ENCODE assay signal across 36 cellular contexts in genomic region chr2:2671826-2672225, GRCh38.
"Had no signal": no experiment of that assay in that cellular context is flagged by ENCODE, and none has a peak within 500 bp of the region (broad histone marks: within the 10 kb centered on the region; RNA-seq: fewer than 3 reads in every experiment).

No MANE protein-coding gene starts in this region.

- ATAC-seq: activated CD8-positive, alpha-beta T cell treated with anti-CD3 and anti-CD28 coated beads for 36 hours; activated naive CD4-positive, alpha-beta T cell treated with anti-CD3 and anti-CD28 coated beads, Interleukin-2, amount 50 U/mL, for 72 hours; activated T-cell treated with anti-CD3 and anti-CD28 coated beads, Interleukin-2, amount 50 U/mL, for 4 hours; activated T-cell treated with anti-CD3 and anti-CD28 coated beads, Interleukin-2, amount 50 U/mL, for 72 hours; activated T-helper 17 cell treated with anti-CD3 and anti-CD28 coated beads, Interleukin-2, amount 50 U/mL, for 72 hours; body of pancreas had no signal

- H3K4me1 ChIP-seq: adrenal gland, body of pancreas, breast epithelium had no signal

- H3K27ac Mint-ChIP-seq: activated B cell treated with CpG ODN at 0.5 μM for 24 hours; activated CD4-positive, alpha-beta memory T cell treated with anti-CD3 and anti-CD28 coated beads for 36 hours; activated CD4-positive, alpha-beta T cell treated with anti-CD3 and anti-CD28 coated beads, Interleukin-2, amount 10 ng/mL, durations not matched to agents 24 days and 14 days; activated CD8-positive, alpha-beta T cell treated with anti-CD3 and anti-CD28 coated beads for 36 hours; activated naive CD4-positive, alpha-beta T cell treated with anti-CD3 and anti-CD28 coated beads for 36 hours; activated naive CD4-positive, alpha-beta T cell treated with anti-CD3 and anti-CD28 coated beads, Interleukin-2, amount 50 U/mL, for 72 hours; activated naive CD8-positive, alpha-beta T cell treated with anti-CD3 and anti-CD28 coated beads for 36 hours; activated T-cell treated with anti-CD3 and anti-CD28 coated beads, Interleukin-2, amount 50 U/mL, for 72 hours; activated T-helper 1 cell treated with anti-CD3 and anti-CD28 coated beads, Interleukin-12 subunit alpha, Interleukin-12 subunit beta, Interleukin-2, Interleukin-4 antibody, amounts not matched to agents 30 ng/mL and 10 ng/mL and 1 ng/mL, durations not matched to agents 14 hours and 24 hours and 36 hours; activated T-helper 17 cell treated with anti-CD3 and anti-CD28 coated beads, Interleukin-2, amount 50 U/mL, for 72 hours; T-helper 1 cell treated with Interleukin-12 subunit alpha and Interleukin-12 subunit beta and Interleukin-4 antibody, amounts not matched to agents 30 μg/mL and 1 μg/mL, for 36 hours; T-helper 2 cell treated with Interferon-gamma antibody and Interleukin-4, amounts not matched to agents 5 μg/mL and 100 μg/mL, for 36 hours had no signal

- H3K27me3 Mint-ChIP-seq: activated B cell treated with CpG ODN at 0.5 μM for 24 hours; activated CD4-positive, alpha-beta T cell treated with anti-CD3 and anti-CD28 coated beads, Interleukin-2, amount 10 ng/mL, durations not matched to agents 24 days and 14 days; activated CD8-positive, alpha-beta T cell treated with anti-CD3 and anti-CD28 coated beads for 36 hours; activated naive CD8-positive, alpha-beta T cell treated with anti-CD3 and anti-CD28 coated beads for 36 hours had no signal

- H3K4me3 Mint-ChIP-seq: activated B cell treated with CpG ODN at 0.5 μM for 24 hours; activated CD4-positive, alpha-beta memory T cell treated with anti-CD3 and anti-CD28 coated beads for 36 hours; activated CD4-positive, alpha-beta T cell treated with anti-CD3 and anti-CD28 coated beads, Interleukin-2, amount 10 ng/mL, durations not matched to agents 24 days and 14 days; activated CD8-positive, alpha-beta T cell treated with anti-CD3 and anti-CD28 coated beads for 36 hours; activated naive CD4-positive, alpha-beta T cell treated with anti-CD3 and anti-CD28 coated beads for 36 hours; activated naive CD8-positive, alpha-beta T cell treated with anti-CD3 and anti-CD28 coated beads for 36 hours; activated T-cell treated with anti-CD3 and anti-CD28 coated beads, Interleukin-2, amount 50 U/mL, for 4 hours; activated T-cell treated with anti-CD3 and anti-CD28 coated beads, Interleukin-2, amount 50 U/mL, for 72 hours; activated T-helper 1 cell treated with anti-CD3 and anti-CD28 coated beads, Interleukin-12 subunit alpha, Interleukin-12 subunit beta, Interleukin-2, Interleukin-4 antibody, amounts not matched to agents 30 ng/mL and 10 ng/mL and 1 ng/mL, durations not matched to agents 14 hours and 24 hours and 36 hours; activated T-helper 17 cell treated with anti-CD3 and anti-CD28 coated beads, Interleukin-2, amount 50 U/mL, for 72 hours; T-helper 1 cell treated with Interleukin-12 subunit alpha and Interleukin-12 subunit beta and Interleukin-4 antibody, amounts not matched to agents 30 μg/mL and 1 μg/mL, for 36 hours; T-helper 2 cell treated with Interferon-gamma antibody and Interleukin-4, amounts not matched to agents 5 μg/mL and 100 μg/mL, for 36 hours had no signal

- H3K36me3 Mint-ChIP-seq: activated CD4-positive, alpha-beta memory T cell treated with anti-CD3 and anti-CD28 coated beads for 36 hours; activated naive CD4-positive, alpha-beta T cell treated with anti-CD3 and anti-CD28 coated beads, Interleukin-2, amount 50 U/mL, for 72 hours; activated naive CD8-positive, alpha-beta T cell treated with anti-CD3 and anti-CD28 coated beads for 36 hours had no signal

- H3K9me3 Mint-ChIP-seq: activated B cell treated with CpG ODN at 0.5 μM for 24 hours; activated CD4-positive, alpha-beta memory T cell treated with anti-CD3 and anti-CD28 coated beads for 36 hours; activated CD4-positive, alpha-beta T cell treated with anti-CD3 and anti-CD28 coated beads, Interleukin-2, amount 10 ng/mL, durations not matched to agents 24 days and 14 days; activated CD8-positive, alpha-beta T cell treated with anti-CD3 and anti-CD28 coated beads for 36 hours; activated naive CD4-positive, alpha-beta T cell treated with anti-CD3 and anti-CD28 coated beads for 36 hours; activated naive CD4-positive, alpha-beta T cell treated with anti-CD3 and anti-CD28 coated beads, Interleukin-2, amount 50 U/mL, for 72 hours; activated naive CD8-positive, alpha-beta T cell treated with anti-CD3 and anti-CD28 coated beads for 36 hours; activated T-cell treated with anti-CD3 and anti-CD28 coated beads, Interleukin-2, amount 50 U/mL, for 4 hours; activated T-helper 1 cell treated with anti-CD3 and anti-CD28 coated beads, Interleukin-12 subunit alpha, Interleukin-12 subunit beta, Interleukin-2, Interleukin-4 antibody, amounts not matched to agents 30 ng/mL and 10 ng/mL and 1 ng/mL, durations not matched to agents 14 hours and 24 hours and 36 hours; T-helper 1 cell treated with Interleukin-12 subunit alpha and Interleukin-12 subunit beta and Interleukin-4 antibody, amounts not matched to agents 30 μg/mL and 1 μg/mL, for 36 hours; T-helper 2 cell treated with Interferon-gamma antibody and Interleukin-4, amounts not matched to agents 5 μg/mL and 100 μg/mL, for 36 hours had no signal

- H3K9me3 ChIP-seq: adrenal gland, body of pancreas, breast epithelium had no signal

- H3K4me1 Mint-ChIP-seq: activated B cell treated with CpG ODN at 0.5 μM for 24 hours; activated CD4-positive, alpha-beta T cell treated with anti-CD3 and anti-CD28 coated beads, Interleukin-2, amount 10 ng/mL, durations not matched to agents 24 days and 14 days; activated naive CD8-positive, alpha-beta T cell treated with anti-CD3 and anti-CD28 coated beads for 36 hours; activated T-helper 17 cell treated with anti-CD3 and anti-CD28 coated beads, Interleukin-2, amount 50 U/mL, for 72 hours had no signal

- DNase-seq: activated B cell treated with CpG ODN at 0.5 μM for 24 hours; activated CD4-positive, alpha-beta memory T cell treated with anti-CD3 and anti-CD28 coated beads for 36 hours; activated CD4-positive, alpha-beta T cell treated with anti-CD3 and anti-CD28 coated beads for 4 hours; activated CD4-positive, alpha-beta T cell treated with anti-CD3 and anti-CD28 coated beads, Interleukin-2, amount 10 ng/mL, durations not matched to agents 24 days and 14 days; activated CD4-positive, alpha-beta T cell treated with anti-CD3 and anti-CD28 coated beads, Interleukin-2, amount 50 U/mL, for 1 hour; activated CD4-positive, alpha-beta T cell treated with anti-CD3 and anti-CD28 coated beads, Interleukin-2, amount 50 U/mL, for 4 hours; activated CD4-positive, CD25-positive, alpha-beta regulatory T cell treated with anti-CD3 and anti-CD28 coated beads, Interleukin-2, amount 50 U/mL, for 72 hours; activated CD8-positive, alpha-beta memory T cell treated with anti-CD3 and anti-CD28 coated beads, Interleukin-2, amount 50 U/mL, for 4 hours; activated CD8-positive, alpha-beta T cell treated with anti-CD3 and anti-CD28 coated beads for 36 hours; activated effector memory CD4-positive, alpha-beta T cell treated with anti-CD3 and anti-CD28 coated beads, Interleukin-2, amount 50 U/mL, for 16 hours; activated gamma-delta T cell treated with Interleukin-2 at 50 U/mL for 16 hours; activated naive CD4-positive, alpha-beta T cell; activated naive CD4-positive, alpha-beta T cell treated with anti-CD3 and anti-CD28 coated beads for 36 hours; activated naive CD4-positive, alpha-beta T cell treated with anti-CD3 and anti-CD28 coated beads, Interleukin-2, amount 50 U/mL, for 16 hours; activated naive CD8-positive, alpha-beta T cell treated with anti-CD3 and anti-CD28 coated beads for 36 hours; activated T-cell treated with anti-CD3 and anti-CD28 coated beads for 4 hours; activated T-cell treated with anti-CD3 and anti-CD28 coated beads, Interleukin-2, amount 50 U/mL, for 1 hour; activated T-cell treated with anti-CD3 and anti-CD28 coated beads, Interleukin-2, amount 50 U/mL, for 4 hours; activated T-cell treated with anti-CD3 and anti-CD28 coated beads, Interleukin-2, amount 50 U/mL, for 72 hours; adrenal gland; amniotic stem cell; aorta; body of pancreas; brain microvascular endothelial cell; central memory CD4-positive, alpha-beta T cell; cerebellar nuclear complex; T-helper 1 cell; T-helper 2 cell; T-helper 9 cell had no signal

- H3K27me3 ChIP-seq: adrenal gland, body of pancreas, brain microvascular endothelial cell, breast epithelium had no signal

- H3K36me3 ChIP-seq: adrenal gland, brain microvascular endothelial cell, breast epithelium had no signal

- H3K4me3 ChIP-seq: adrenal gland, body of pancreas, breast epithelium had no signal

- H3K27ac ChIP-seq: adrenal gland, body of pancreas, brain microvascular endothelial cell, breast epithelium, VCaP had no signal
